ENCODE assay signal across 17 cellular contexts in the genomic region with DNA sequence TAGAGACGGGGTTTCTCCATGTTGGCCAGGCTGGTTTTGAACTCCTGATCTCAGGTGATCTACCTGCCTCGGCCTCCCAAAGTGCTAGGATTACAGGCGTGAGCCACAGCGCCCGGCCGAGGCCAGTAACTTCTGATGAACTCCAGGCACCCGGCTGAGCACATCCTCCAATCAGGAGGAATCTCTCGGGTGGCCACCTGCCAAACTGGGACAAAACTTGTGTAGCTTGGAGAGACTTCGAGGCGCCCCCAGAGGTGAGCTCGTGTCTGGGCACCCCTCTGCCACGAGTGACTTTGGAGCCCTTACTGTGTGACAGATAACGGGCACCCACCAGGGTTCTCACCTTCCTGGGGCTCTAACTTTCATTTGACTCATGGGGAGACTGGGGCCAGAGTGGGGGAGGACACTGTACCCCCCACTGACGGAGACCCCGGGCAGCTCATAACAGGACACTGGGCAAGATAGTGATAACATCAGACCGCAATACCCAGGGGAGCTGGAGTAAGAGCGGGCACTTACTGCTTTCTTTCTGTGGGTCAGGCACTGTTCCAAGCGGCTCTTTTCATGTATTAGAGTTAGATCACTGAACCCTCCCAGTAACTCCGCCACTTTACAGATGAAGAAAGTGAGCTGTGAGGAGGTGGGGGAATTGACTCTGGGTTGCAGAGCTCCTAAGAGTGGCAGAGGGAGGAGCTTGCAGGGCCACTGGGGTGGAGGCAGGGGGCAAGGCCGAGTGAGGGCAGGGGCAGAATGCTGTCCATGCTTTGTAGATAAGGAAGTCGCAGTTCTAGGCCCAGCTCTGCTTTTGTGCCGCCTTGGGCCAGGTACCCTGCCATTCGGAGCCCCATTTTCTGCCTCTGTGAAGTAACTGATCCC. TPM values are rescaled to one million over a fixed set of nuclear protein-coding genes. Genes with fewer than 3 reads are reported as not detected.
DNase-seq lines count a peak whose midpoint lies in the region; ATAC-seq and TF ChIP-seq lines count a peak whose summit lies in the region.
"Had no signal": no experiment of that assay in that cellular context is flagged by ENCODE, and none has a peak within 500 bp of the region (broad histone marks: within the 10 kb centered on the region; RNA-seq: fewer than 3 reads in every experiment).

No MANE protein-coding gene starts in this region.

- no peaks in the 10 kb centered on the region for H3K79me2 ChIP-seq in PC-3 (ENCODE audit: low read length)

- no peak for TF ChIP-seq POLR2A in heart left ventricle (IDR thresholded peaks at IDR 0.05)

- CTCF ChIA-PET in PC-3 (lab: Charles Lee) = interaction anchor here (0.6 kb wide), 1 partner anchor 158 kb away, joined by 5 read pairs; no protein-coding TSS in a partner anchor

- H3K4me1 ChIP-seq in cardiac muscle cell (ENCODE audit: low read depth) (peaks cover 23% of the 10 kb centered on the region), heart left ventricle (peaks cover 0 to 35% (median 11%) of the 10 kb centered on the region in 12 donors), upper lobe of right lung (peaks cover 23% of the 10 kb centered on the region), PC-3 (ENCODE audit: insufficient read depth, low read length) (peaks cover 4% of the 10 kb centered on the region; the same call in 1 of the 2 replicates)

- no peaks in the 10 kb centered on the region for H3K9me2 ChIP-seq in PC-3 (replicated peaks; ENCODE audit: low read length)

- intact Hi-C loops in heart left ventricle (cut with DNase I) = loop anchor here in 9 of 10 donors (5.0 to 10.0 kb wide), 6 partner anchors 56 to 284 kb away; no protein-coding TSS in a partner anchor
- intact Hi-C loops in upper lobe of right lung (cut with DNase I) = no loop called here
- intact Hi-C loops in PC-3 (cut with micrococcal nuclease) = loop anchor here (10.0 kb wide), 1 partner anchor 284 kb away; no protein-coding TSS in a partner anchor

- H4K20me1 ChIP-seq in PC-3 (ENCODE audit: low read length) = no peaks in the 10 kb centered on the region

- no peaks in the 10 kb centered on the region for H3F3A ChIP-seq in PC-3 (ENCODE audit: low read length, unreplicated experiment)

- H3K9me3 ChIP-seq in cardiac muscle cell (ENCODE audit: low read depth) (no peaks in the 10 kb centered on the region), heart left ventricle (no peaks in the 10 kb centered on the region), upper lobe of right lung (no peaks in the 10 kb centered on the region), PC-3 (ENCODE audit: low read length) (no peaks in the 10 kb centered on the region)
- H3K9me3 ChIP-seq: right atrium auricular region, upper lobe of left lung had no signal

- 76 to 87% (median 79%) methylated on average over 19 to 23 of the region's 23 CpGs for WGBS in heart left ventricle, 4 donors

- no peak overlapping the region for H3K4me2 ChIP-seq in PC-3 (ENCODE audit: low read length)

- POLR2A ChIA-PET in PC-3 (lab: Charles Lee; ENCODE audit: unreplicated experiment) = no interaction called here

- H3K27me3 ChIP-seq in cardiac muscle cell (peaks cover 36% of the 10 kb centered on the region), heart left ventricle (peaks cover 3 to 40% (median 34%) of the 10 kb centered on the region in 9 donors), upper lobe of right lung (peaks cover 32% of the 10 kb centered on the region), PC-3 (ENCODE audit: low read length) (no peaks in the 10 kb centered on the region)

- H3K4me3 ChIP-seq in cardiac muscle cell = no peak overlapping the region
- H3K4me3 ChIP-seq in heart left ventricle = no peak overlapping the region
- H3K4me3 ChIP-seq in upper lobe of right lung = no peak overlapping the region
- H3K4me3 ChIP-seq in PC-3 (ENCODE audit: low read length) = no peak overlapping the region
- H3K4me3 ChIP-seq: right atrium auricular region, upper lobe of left lung had no signal

- H2AFZ ChIP-seq in PC-3 (ENCODE audit: low read length) = no peak overlapping the region

- H3K9ac ChIP-seq in PC-3 (ENCODE audit: low read length) = no peak overlapping the region

- H3K36me3 ChIP-seq in cardiac muscle cell (no peaks in the 10 kb centered on the region), heart left ventricle (no peaks in the 10 kb centered on the region), upper lobe of right lung (no peaks in the 10 kb centered on the region), PC-3 (ENCODE audit: low read depth, low read length) (no peaks in the 10 kb centered on the region)
- H3K36me3 ChIP-seq: right atrium auricular region, upper lobe of left lung had no signal

- ATAC-seq in heart left ventricle = no peak
- ATAC-seq in upper lobe of right lung = peak; percentile 14
- ATAC-seq in PC-3 = no peak
- ATAC-seq: activated naive CD4-positive, alpha-beta T cell treated with anti-CD3 and anti-CD28 coated beads, Interleukin-2, amount 50 U/mL, for 72 hours; effector memory CD8-positive, alpha-beta T cell had no signal

- DNase-seq in cardiac muscle cell (ENCODE audit: low read depth in 1 of 2, low spot score in 1 of 2) = peak; percentile 22 to 68
- DNase-seq in heart left ventricle = no peak
- peak; percentile 44 for DNase-seq in amniotic epithelial cell (ENCODE audit: low read depth)
- DNase-seq in medulla oblongata (ENCODE audit: extremely low spot score) = peak; percentile 42
- DNase-seq in upper lobe of right lung = no peak
- no peak for DNase-seq in PC-3
- no peak for DNase-seq in T-helper 9 cell
- no peak for DNase-seq in cerebellum (ENCODE audit: low spot score)
- DNase-seq: effector memory CD8-positive, alpha-beta T cell; EL; hippocampal formation; mesendoderm; NCI-H1105 treated with DMSO at 0.1 percent for 48 hours had no signal

- no peak for TF ChIP-seq CTCF in cardiac muscle cell (IDR thresholded peaks at IDR 0.05; ENCODE audit: low read depth, low read length)
- no peak for TF ChIP-seq CTCF in heart left ventricle (IDR thresholded peaks at IDR 0.05)
- no peak for TF ChIP-seq CTCF in upper lobe of right lung (IDR thresholded peaks at IDR 0.05)
- TF ChIP-seq CTCF in PC-3 (conservative IDR thresholded peaks at IDR 0.05; ENCODE audit: low read depth, low read length) = no peak

- peak overlapping the region; percentile 1 for H3K27ac ChIP-seq in cardiac muscle cell
- H3K27ac ChIP-seq in heart left ventricle = no peak overlapping the region
- H3K27ac ChIP-seq in upper lobe of right lung = no peak overlapping the region
- H3K27ac ChIP-seq in PC-3 (ENCODE audit: low read length) = no peak overlapping the region
- H3K27ac ChIP-seq: right atrium auricular region had no signal

- no TSS peak for BruUV-seq in PC-3 (replicated peaks; lab: Mats Ljungman, UMichigan)

RNA-seq across cellular contexts. Expression of gene PADI2, which starts 1.9 kb away (rescaled TPM):
- 0.54 and 0.67 TPM in 2 replicates for total RNA-seq in cardiac muscle cell
- polyA plus RNA-seq in cardiac muscle cell = 0.11 and 0.46 TPM in 2 replicates
- 1 to 10 TPM in 1 of 9 donors, under 1 TPM in 8; 0.12 to 2.0 (median 0.69) TPM for total RNA-seq in heart left ventricle
- under 1 TPM; 0.08 to 0.10 TPM for polyA plus RNA-seq in heart left ventricle
- total RNA-seq in upper lobe of right lung = 20.0 TPM
- total RNA-seq in PC-3 (2014; rRNA removed) = 2.4 and 3.2 TPM in 2 replicates
- 2.1 TPM for total RNA-seq in cerebellum
- total RNA-seq: activated CD8-positive, alpha-beta memory T cell treated with anti-CD3 and anti-CD28 coated beads for 36 hours had no signal

Comparison
In these comparisons a context has a peak if more than half of its experiments do, and no peak if none do; other contexts are left out.
1. DNase-seq: peak in cardiac muscle cell (2 of 2), amniotic epithelial cell (single experiment) and medulla oblongata (single experiment); none in heart left ventricle (0 of 5), upper lobe of right lung (single experiment), PC-3 (single experiment), T-helper 9 cell (single experiment) and cerebellum (single experiment).